1 cellular context compared by ENCODE assay signal in genomic region chr13:98869408-98870090, GRCh38.
TF ChIP-seq lines count a peak whose summit lies in the region.

No MANE protein-coding gene starts in this region.

TF ChIP-seq in HEK293, 187 proteins besides CTCF, POLR2A, EP300 and RAD21 (continued from another document):
- TF ChIP-seq ZBTB10 (tag by site-specific recombination; IDR thresholded peaks at IDR 0.05) (no peak), ZNF639 (tag by site-specific recombination; IDR thresholded peaks at IDR 0.05) (no peak)
